8 cellular contexts compared by ENCODE assay signal in the genomic region with DNA sequence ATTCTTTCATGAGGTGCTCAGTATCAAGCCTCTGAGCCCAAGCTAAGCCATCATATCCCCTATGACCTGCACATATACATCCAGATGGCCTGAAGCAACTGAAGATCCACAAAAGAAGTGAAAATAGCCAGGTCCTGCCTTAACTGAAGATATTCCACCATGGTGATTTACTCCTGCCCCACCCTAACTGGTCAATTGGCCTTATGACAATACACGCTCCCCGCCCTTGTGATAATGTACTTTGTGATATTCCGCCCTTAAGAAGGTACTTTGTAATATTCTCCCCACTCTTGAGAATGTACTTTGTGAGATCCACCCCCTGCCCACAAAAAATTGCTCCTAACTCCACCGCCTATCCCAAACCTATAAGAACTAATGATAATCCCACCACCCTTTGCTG. TPM values are rescaled to one million over a fixed set of nuclear protein-coding genes. Genes with fewer than 3 reads are reported as not detected.
DNase-seq lines count a peak whose midpoint lies in the region; ATAC-seq and TF ChIP-seq lines count a peak whose summit lies in the region.
"Not testable (repeated sequence)": the region's sequence is repeated elsewhere in the genome, so short reads cannot be mapped to it uniquely, and the experiment has no call there.

No MANE protein-coding gene starts in this region.

- not testable (repeated sequence) for H2AK5ac ChIP-seq in IMR-90 (ENCODE audit: low read depth, low read length)

- not testable (repeated sequence) for H3K27me3 ChIP-seq in CD8-positive, alpha-beta T cell (ENCODE audit: insufficient read depth, low read length); IMR-90 (ENCODE audit: control insufficient read depth, insufficient read depth, low read length); mammary epithelial cell (ENCODE audit: insufficient read depth, low read length); iPS-18a (ENCODE audit: control insufficient read depth, insufficient read depth, low read length)

- H2AFZ ChIP-seq in IMR-90 (replicated peaks; ENCODE audit: low read length, poor library complexity); mammary epithelial cell (ENCODE audit: low read depth, low read length): not testable (repeated sequence)

- not testable (repeated sequence) for H4K20me1 ChIP-seq in IMR-90 (ENCODE audit: insufficient read depth, low read length); mammary epithelial cell (ENCODE audit: insufficient read depth, low read length)

- not testable (repeated sequence) for H3K9ac ChIP-seq in IMR-90 (ENCODE audit: low read depth, low read length); mammary epithelial cell (ENCODE audit: insufficient read depth, low read length); iPS-18a (ENCODE audit: low read length)

- WGBS in IMR-90 (ENCODE audit: extremely low coverage in 2 of 2, insufficient read length in 1 of 2), 2 experiments, result no CpG with 5 or more reads among the region's 4 CpGs
- 84% methylated on average over 4 of the region's 4 CpGs for WGBS in mammary epithelial cell (ENCODE audit: low coverage, missing lambda C conversion rate)

- not testable (repeated sequence) for H2AK9ac ChIP-seq in IMR-90 (replicated peaks; ENCODE audit: low read depth, low read length, poor library complexity)

- not testable (repeated sequence) for H4K91ac ChIP-seq in IMR-90 (ENCODE audit: insufficient read depth, low read depth, low read length)

- H3K4me1 Mint-ChIP-seq in CD8-positive, alpha-beta T cell (ENCODE audit: low read depth), result peaks cover 29% of the 10 kb centered on the region
- H3K4me1 Mint-ChIP-seq in T-cell, result peaks cover 20 to 29% (median 25%) of the 10 kb centered on the region in 3 donors
- peaks cover 27% of the 10 kb centered on the region for H3K4me1 Mint-ChIP-seq in activated T-helper 1 cell treated with anti-CD3 and anti-CD28 coated beads, Interleukin-12 subunit alpha, Interleukin-12 subunit beta, Interleukin-2, Interleukin-4 antibody, amounts not matched to agents 30 ng/mL and 10 ng/mL and 1 ng/mL, durations not matched to agents 14 hours and 24 hours and 36 hours (ENCODE audit: low read depth)
- H3K4me1 Mint-ChIP-seq in natural killer cell treated with Interleukin-12 subunit alpha and Interleukin-12 subunit beta and Interleukin-15 and Interleukin-18, amount 100 ng/mL, for 72 hours (ENCODE audit: low read depth in 2 of 2), result peaks cover 23 to 32% of the 10 kb centered on the region in 2 donors
- H3K4me1 Mint-ChIP-seq in stimulated activated effector memory CD8-positive, alpha-beta T cell treated with anti-CD3 and anti-CD28 coated beads, Interleukin-12 subunit alpha, Interleukin-12 subunit beta, amount 100 ng/mL, for 72 hours, result peaks cover 27% of the 10 kb centered on the region

- H2BK5ac ChIP-seq in IMR-90 (ENCODE audit: low read depth, low read length, poor library complexity, severe bottlenecking), result not testable (repeated sequence)

- peak overlapping the region; percentile 82 for H3K4me3 Mint-ChIP-seq in CD8-positive, alpha-beta T cell
- peak overlapping the region; percentile 74 to 84 (median 82) for H3K4me3 Mint-ChIP-seq in T-cell
- peak overlapping the region; percentile 92 for H3K4me3 Mint-ChIP-seq in activated T-helper 1 cell treated with anti-CD3 and anti-CD28 coated beads, Interleukin-12 subunit alpha, Interleukin-12 subunit beta, Interleukin-2, Interleukin-4 antibody, amounts not matched to agents 30 ng/mL and 10 ng/mL and 1 ng/mL, durations not matched to agents 14 hours and 24 hours and 36 hours
- H3K4me3 Mint-ChIP-seq in natural killer cell treated with Interleukin-12 subunit alpha and Interleukin-12 subunit beta and Interleukin-15 and Interleukin-18, amount 100 ng/mL, for 72 hours, result peak overlapping the region; percentile 92
- H3K4me3 Mint-ChIP-seq in stimulated activated effector memory CD8-positive, alpha-beta T cell treated with anti-CD3 and anti-CD28 coated beads, Interleukin-12 subunit alpha, Interleukin-12 subunit beta, amount 100 ng/mL, for 72 hours, result peak overlapping the region; percentile 84

- POLR2A ChIA-PET in CD8-positive, alpha-beta T cell (lab: Charles Lee); IMR-90 (lab: Charles Lee; ENCODE audit: unreplicated experiment); T-cell (lab: Charles Lee): not testable (repeated sequence)

- H2BK120ac ChIP-seq in IMR-90 (ENCODE audit: low read depth, low read length), result not testable (repeated sequence)

- TF ChIP-seq POLR2A in IMR-90 (IDR thresholded peaks at IDR 0.05; ENCODE audit: low read depth, low read length), result not testable (repeated sequence)

- not testable (repeated sequence) for H3K4me3 ChIP-seq in CD8-positive, alpha-beta T cell (ENCODE audit: low read depth, low read length); IMR-90 (ENCODE audit: insufficient read depth, low read depth, low read length); mammary epithelial cell (replicated peaks in 1 of 3; ENCODE audit: insufficient read depth in 1 of 3, low read depth in 2 of 3, low read length in 3 of 3)
- peak overlapping the region; percentile 85 for H3K4me3 ChIP-seq in iPS-18a (ENCODE audit: low read length)

- peak overlapping the region; percentile 62 for H3K27ac Mint-ChIP-seq in CD8-positive, alpha-beta T cell
- not testable (repeated sequence) for H3K27ac Mint-ChIP-seq in T-cell; activated T-helper 1 cell treated with anti-CD3 and anti-CD28 coated beads, Interleukin-12 subunit alpha, Interleukin-12 subunit beta, Interleukin-2, Interleukin-4 antibody, amounts not matched to agents 30 ng/mL and 10 ng/mL and 1 ng/mL, durations not matched to agents 14 hours and 24 hours and 36 hours; natural killer cell treated with Interleukin-12 subunit alpha and Interleukin-12 subunit beta and Interleukin-15 and Interleukin-18, amount 100 ng/mL, for 72 hours; stimulated activated effector memory CD8-positive, alpha-beta T cell treated with anti-CD3 and anti-CD28 coated beads, Interleukin-12 subunit alpha, Interleukin-12 subunit beta, amount 100 ng/mL, for 72 hours

- peaks cover 63% of the 10 kb centered on the region for H3K79me2 ChIP-seq in mammary epithelial cell (ENCODE audit: insufficient read depth, low read length)

- ATAC-seq in CD8-positive, alpha-beta T cell; IMR-90 (ENCODE audit: low read depth); T-cell (replicated peaks in 1 of 4); natural killer cell treated with Interleukin-12 subunit alpha and Interleukin-12 subunit beta and Interleukin-15 and Interleukin-18, amount 100 ng/mL, for 72 hours; stimulated activated effector memory CD8-positive, alpha-beta T cell treated with anti-CD3 and anti-CD28 coated beads, Interleukin-12 subunit alpha, Interleukin-12 subunit beta, amount 100 ng/mL, for 72 hours: not testable (repeated sequence)

- not testable (repeated sequence) for H3K9me3 Mint-ChIP-seq in CD8-positive, alpha-beta T cell; T-cell; activated T-helper 1 cell treated with anti-CD3 and anti-CD28 coated beads, Interleukin-12 subunit alpha, Interleukin-12 subunit beta, Interleukin-2, Interleukin-4 antibody, amounts not matched to agents 30 ng/mL and 10 ng/mL and 1 ng/mL, durations not matched to agents 14 hours and 24 hours and 36 hours; natural killer cell treated with Interleukin-12 subunit alpha and Interleukin-12 subunit beta and Interleukin-15 and Interleukin-18, amount 100 ng/mL, for 72 hours; stimulated activated effector memory CD8-positive, alpha-beta T cell treated with anti-CD3 and anti-CD28 coated beads, Interleukin-12 subunit alpha, Interleukin-12 subunit beta, amount 100 ng/mL, for 72 hours

- H3K36me3 Mint-ChIP-seq in CD8-positive, alpha-beta T cell, result peaks cover 13% of the 10 kb centered on the region
- not testable (repeated sequence) for H3K36me3 Mint-ChIP-seq in T-cell; activated T-helper 1 cell treated with anti-CD3 and anti-CD28 coated beads, Interleukin-12 subunit alpha, Interleukin-12 subunit beta, Interleukin-2, Interleukin-4 antibody, amounts not matched to agents 30 ng/mL and 10 ng/mL and 1 ng/mL, durations not matched to agents 14 hours and 24 hours and 36 hours (ENCODE audit: low read depth); natural killer cell treated with Interleukin-12 subunit alpha and Interleukin-12 subunit beta and Interleukin-15 and Interleukin-18, amount 100 ng/mL, for 72 hours
- H3K36me3 Mint-ChIP-seq in stimulated activated effector memory CD8-positive, alpha-beta T cell treated with anti-CD3 and anti-CD28 coated beads, Interleukin-12 subunit alpha, Interleukin-12 subunit beta, amount 100 ng/mL, for 72 hours, result peaks cover 26% of the 10 kb centered on the region

- not testable (repeated sequence) for H2BK20ac ChIP-seq in IMR-90 (ENCODE audit: low read depth, low read length)

- not testable (repeated sequence) for H3K18ac ChIP-seq in IMR-90 (ENCODE audit: low read depth, low read length)

- not testable (repeated sequence) for DNase-seq in CD8-positive, alpha-beta T cell; IMR-90; T-cell; activated T-helper 1 cell treated with anti-CD3 and anti-CD28 coated beads, Interleukin-12 subunit alpha, Interleukin-12 subunit beta, Interleukin-2, Interleukin-4 antibody, amounts not matched to agents 30 ng/mL and 10 ng/mL and 1 ng/mL, durations not matched to agents 14 hours and 24 hours and 36 hours (ENCODE audit: low spot score); mammary epithelial cell; natural killer cell treated with Interleukin-12 subunit alpha and Interleukin-12 subunit beta and Interleukin-15 and Interleukin-18, amount 100 ng/mL, for 72 hours (ENCODE audit: low spot score); stimulated activated effector memory CD8-positive, alpha-beta T cell treated with anti-CD3 and anti-CD28 coated beads, Interleukin-12 subunit alpha, Interleukin-12 subunit beta, amount 100 ng/mL, for 72 hours (ENCODE audit: low spot score in 2 of 2)

- not testable (repeated sequence) for H3K9me3 ChIP-seq in CD8-positive, alpha-beta T cell (ENCODE audit: low read length); IMR-90 (ENCODE audit: control insufficient read depth, insufficient read depth, low read length); mammary epithelial cell (replicated peaks; ENCODE audit: insufficient read depth, low read length); iPS-18a (ENCODE audit: control insufficient read depth, low read depth, low read length)

- in situ Hi-C loops in IMR-90 (cut with MboI; ENCODE audit: low sequenced_read_pairs), result loop anchor here (25.0 kb wide), 1 partner anchor 512 kb away; no protein-coding TSS in a partner anchor
- in situ Hi-C loops in mammary epithelial cell (cut with MboI; ENCODE audit: low sequenced_read_pairs in 2 of 2), result loop anchor here (25.0 kb wide), 2 partner anchors 362 to 512 kb away; no protein-coding TSS in a partner anchor

- not testable (repeated sequence) for H3K36me3 ChIP-seq in CD8-positive, alpha-beta T cell (ENCODE audit: insufficient read depth, low read length); IMR-90 (ENCODE audit: control insufficient read depth, insufficient read depth, low read length); mammary epithelial cell (ENCODE audit: insufficient read depth, low read length); iPS-18a (ENCODE audit: control insufficient read depth, low read depth, low read length)

- dilution Hi-C loops in IMR-90 (cut with HindIII; ENCODE audit: low sequenced_read_pairs, unreplicated experiment), result not testable (repeated sequence)
- dilution Hi-C loops in mammary epithelial cell (cut with HindIII; ENCODE audit: low sequenced_read_pairs), result loop anchor here (25.0 kb wide), 1 partner anchor 187 kb away; no protein-coding TSS in a partner anchor

- TSS peak; percentile 35 for BruUV-seq in IMR-90 (replicated peaks; lab: Mats Ljungman, UMichigan)
- BruUV-seq in mammary epithelial cell (replicated peaks; lab: Mats Ljungman, UMichigan), result not testable (repeated sequence)

- not testable (repeated sequence) for H3K27ac ChIP-seq in CD8-positive, alpha-beta T cell (ENCODE audit: low read depth, low read length); IMR-90 (ENCODE audit: insufficient read depth, low read length); mammary epithelial cell (ENCODE audit: insufficient read depth, low read depth, low read length); iPS-18a (ENCODE audit: low read length)

- TF ChIP-seq CTCF in CD8-positive, alpha-beta T cell (IDR thresholded peaks at IDR 0.05); IMR-90 (conservative IDR thresholded peaks at IDR 0.05; ENCODE audit: low read depth, low read length); mammary epithelial cell (conservative IDR thresholded peaks at IDR 0.05 in 1 of 2, IDR thresholded peaks at IDR 0.05 in 1 of 2; ENCODE audit: extremely low read depth in 1 of 2, insufficient read depth in 1 of 2, low read depth in 1 of 2, low read length in 2 of 2): not testable (repeated sequence)

- intact Hi-C loops in CD8-positive, alpha-beta T cell (cut with DNase I, micrococcal nuclease), result loop anchor here (5.0 to 10.0 kb wide), 4 partner anchors 73 to 1085 kb away; a partner anchor contains a TSS
- intact Hi-C loops in IMR-90 (cut with micrococcal nuclease), result loop anchor here (10.0 kb wide), 1 partner anchor 945 kb away; no protein-coding TSS in a partner anchor
- intact Hi-C loops in activated T-helper 1 cell treated with anti-CD3 and anti-CD28 coated beads, Interleukin-12 subunit alpha, Interleukin-12 subunit beta, Interleukin-2, Interleukin-4 antibody, amounts not matched to agents 30 ng/mL and 10 ng/mL and 1 ng/mL, durations not matched to agents 14 hours and 24 hours and 36 hours (cut with micrococcal nuclease), result loop anchor here (5.0 kb wide), 1 partner anchor 673 kb away; no protein-coding TSS in a partner anchor
- intact Hi-C loops in mammary epithelial cell (cut with micrococcal nuclease), result not testable (repeated sequence)

- not testable (repeated sequence) for TF ChIP-seq RAD21 in IMR-90 (IDR thresholded peaks at IDR 0.05; ENCODE audit: low read length)

- not testable (repeated sequence) for H2BK15ac ChIP-seq in IMR-90 (ENCODE audit: low read depth, low read length)

- not testable (repeated sequence) for H4K5ac ChIP-seq in IMR-90 (ENCODE audit: low read depth, low read length)

- H3K4me2 ChIP-seq in IMR-90 (ENCODE audit: low read depth, low read length), result not testable (repeated sequence)
- H3K4me2 ChIP-seq in mammary epithelial cell (ENCODE audit: insufficient read depth, low read depth, low read length), result peak overlapping the region; percentile 79

- CTCF ChIA-PET in CD8-positive, alpha-beta T cell (lab: Charles Lee), result interaction anchor here (0.6 to 1.8 kb wide), 2 partner anchors 14 to 145 kb away, joined by 3 to 7 read pairs; a partner anchor contains a TSS
- CTCF ChIA-PET in IMR-90 (lab: Yijun Ruan, JAX); T-cell (lab: Charles Lee); mammary epithelial cell (lab: Charles Lee; ENCODE audit: low non-redundant PET): not testable (repeated sequence)

- H4K8ac ChIP-seq in IMR-90 (ENCODE audit: low read depth in 2 of 2, low read length in 2 of 2), result not testable (repeated sequence)

- not testable (repeated sequence) for H3K9me1 ChIP-seq in IMR-90 (ENCODE audit: insufficient read depth, low read length)

- H3K4ac ChIP-seq in IMR-90 (ENCODE audit: low read depth, low read length), result not testable (repeated sequence)

- not testable (repeated sequence) for H3K27me3 Mint-ChIP-seq in CD8-positive, alpha-beta T cell (ENCODE audit: low read depth); T-cell; activated T-helper 1 cell treated with anti-CD3 and anti-CD28 coated beads, Interleukin-12 subunit alpha, Interleukin-12 subunit beta, Interleukin-2, Interleukin-4 antibody, amounts not matched to agents 30 ng/mL and 10 ng/mL and 1 ng/mL, durations not matched to agents 14 hours and 24 hours and 36 hours (ENCODE audit: insufficient read depth); natural killer cell treated with Interleukin-12 subunit alpha and Interleukin-12 subunit beta and Interleukin-15 and Interleukin-18, amount 100 ng/mL, for 72 hours

- not testable (repeated sequence) for H3K23ac ChIP-seq in IMR-90 (ENCODE audit: low read depth, low read length)

- peaks cover 16 to 40% of the 10 kb centered on the region in 2 experiments; a peak in 3 of 4 replicates for H3K79me1 ChIP-seq in IMR-90 (ENCODE audit: low read depth in 1 of 2, low read length in 2 of 2)

- peaks cover 11% of the 10 kb centered on the region for H3K4me1 ChIP-seq in CD8-positive, alpha-beta T cell (ENCODE audit: insufficient read depth, low read length)
- H3K4me1 ChIP-seq in IMR-90 (ENCODE audit: control insufficient read depth, insufficient read depth, low read length); iPS-18a (ENCODE audit: control insufficient read depth, low read depth, low read length): not testable (repeated sequence)
- peaks cover 16% of the 10 kb centered on the region for H3K4me1 ChIP-seq in mammary epithelial cell (ENCODE audit: insufficient read depth, low read length)

- not testable (repeated sequence) for H3K14ac ChIP-seq in IMR-90 (replicated peaks; ENCODE audit: low read depth, low read length)

- H3K56ac ChIP-seq in IMR-90 (ENCODE audit: extremely low read depth, insufficient read depth, low read length), result not testable (repeated sequence)

RNA-seq across cellular contexts. Expression of a gene that starts 1.7 kb away (rescaled TPM):
- total RNA-seq in CD8-positive, alpha-beta T cell, result 10 to 100 TPM; 23.3 to 24.4 TPM
- total RNA-seq in IMR-90 (2012; rRNA removed), result 38.7 and 41.7 TPM in 2 replicates
- polyA plus RNA-seq in IMR-90 (2012; rRNA removed), result 47.8 and 48.5 TPM in 2 replicates
- polyA plus RNA-seq in IMR-90 (2012; cell fraction: cytosol; rRNA removed), result 26.3 and 27.7 TPM in 2 replicates
- polyA plus RNA-seq in IMR-90 (2012; cell fraction: nucleus; rRNA removed; ENCODE audit: low replicate concordance), result 81.9 and 90.2 TPM in 2 replicates
- 10 to 100 TPM; 38.5 to 45.2 (median 42.1) TPM for total RNA-seq in T-cell
- total RNA-seq in activated T-helper 1 cell treated with anti-CD3 and anti-CD28 coated beads, Interleukin-12 subunit alpha, Interleukin-12 subunit beta, Interleukin-2, Interleukin-4 antibody, amounts not matched to agents 30 ng/mL and 10 ng/mL and 1 ng/mL, durations not matched to agents 14 hours and 24 hours and 36 hours, result 81.4 and 84.4 TPM in 2 replicates
- 10 to 100 TPM; 27.3 to 69.3 TPM for total RNA-seq in mammary epithelial cell
- polyA plus RNA-seq in mammary epithelial cell, result 40.1 TPM
- 44.5 TPM for polyA minus RNA-seq in mammary epithelial cell
- total RNA-seq in natural killer cell treated with Interleukin-12 subunit alpha and Interleukin-12 subunit beta and Interleukin-15 and Interleukin-18, amount 100 ng/mL, for 72 hours, result 10 to 100 TPM; 60.7 to 96.8 TPM
